In genomic region chr7:152495867-152496266, GRCh38 we compare ENCODE assay signal across 32 cellular contexts.
"Had no signal": no experiment of that assay in that cellular context is flagged by ENCODE, and none has a peak within 500 bp of the region (broad histone marks: within the 10 kb centered on the region; RNA-seq: fewer than 3 reads in every experiment).

No MANE protein-coding gene starts in this region.

- ATAC-seq: activated naive CD4-positive, alpha-beta T cell treated with anti-CD3 and anti-CD28 coated beads, Interleukin-2, amount 50 U/mL, for 72 hours; activated naive CD8-positive, alpha-beta T cell treated with anti-CD3 and anti-CD28 coated beads, Interleukin-2, amount 50 U/mL, for 24 hours; activated T-cell treated with anti-CD3 and anti-CD28 coated beads, Interleukin-2, amount 50 U/mL, for 4 hours; activated T-cell treated with anti-CD3 and anti-CD28 coated beads, Interleukin-2, amount 50 U/mL, for 72 hours; activated T-helper 17 cell treated with anti-CD3 and anti-CD28 coated beads, Interleukin-2, amount 50 U/mL, for 72 hours; body of pancreas had no signal

- H3K4me1 ChIP-seq: adrenal gland, ascending aorta, body of pancreas, breast epithelium had no signal

- FAIRE-seq: astrocyte, bronchial epithelial cell had no signal

- H3K9me3 ChIP-seq: adrenal gland, ascending aorta, body of pancreas, breast epithelium had no signal

- H3K36me3 ChIP-seq: adrenal gland, ascending aorta, brain microvascular endothelial cell, breast epithelium, cardiac muscle cell had no signal

- H3K4me3 ChIP-seq: adrenal gland, ascending aorta, body of pancreas, breast epithelium, cardiac muscle cell had no signal

- DNase-seq: activated effector memory CD4-positive, alpha-beta T cell treated with Interleukin-2 at 50 U/mL for 16 hours; activated gamma-delta T cell; activated gamma-delta T cell treated with Interleukin-2 at 50 U/mL for 16 hours; activated naive CD4-positive, alpha-beta T cell; activated naive CD4-positive, alpha-beta T cell treated with anti-CD3 and anti-CD28 coated beads for 36 hours; activated naive CD4-positive, alpha-beta T cell treated with anti-CD3 and anti-CD28 coated beads, Interleukin-2, amount 10 ng/mL, durations not matched to agents 7 days and 5 days; activated naive CD4-positive, alpha-beta T cell treated with anti-CD3 and anti-CD28 coated beads, Interleukin-2, amount 50 U/mL, for 16 hours; activated naive CD4-positive, alpha-beta T cell treated with Interleukin-2 at 50 U/mL for 16 hours; activated naive CD8-positive, alpha-beta T cell treated with anti-CD3 and anti-CD28 coated beads for 36 hours; activated naive CD8-positive, alpha-beta T cell treated with anti-CD3 and anti-CD28 coated beads, Interleukin-2, amount 10 ng/mL, durations not matched to agents 7 days and 5 days; activated naive CD8-positive, alpha-beta T cell treated with anti-CD3 and anti-CD28 coated beads, Interleukin-2, amount 50 U/mL, for 24 hours; activated T-cell treated with anti-CD3 and anti-CD28 coated beads, Interleukin-2, amount 50 U/mL, for 1 hour; activated T-cell treated with anti-CD3 and anti-CD28 coated beads, Interleukin-2, amount 50 U/mL, for 24 hours; activated T-cell treated with anti-CD3 and anti-CD28 coated beads, Interleukin-2, amount 50 U/mL, for 4 hours; activated T-cell treated with anti-CD3 and anti-CD28 coated beads, Interleukin-2, amount 50 U/mL, for 48 hours; activated T-cell treated with anti-CD3 and anti-CD28 coated beads, Interleukin-2, amount 50 U/mL, for 72 hours; adrenal gland; amniotic stem cell; amygdala; anterior cingulate cortex; body of pancreas; brain microvascular endothelial cell; caudate nucleus; central memory CD4-positive, alpha-beta T cell; cerebellar nuclear complex had no signal

- H3K27me3 ChIP-seq: adrenal gland, ascending aorta, body of pancreas, brain microvascular endothelial cell, breast epithelium, cardiac muscle cell had no signal

- H3K27ac ChIP-seq: adrenal gland, ascending aorta, body of pancreas, brain microvascular endothelial cell, breast epithelium, cardiac muscle cell had no signal
